9 cellular contexts compared by ENCODE assay signal in genomic region chr12:48979602-48980388, GRCh38. TPM values are rescaled to one million over a fixed set of nuclear protein-coding genes. Genes with fewer than 3 reads are reported as not detected.
DNase-seq lines count a peak whose midpoint lies in the region; ATAC-seq and TF ChIP-seq lines count a peak whose summit lies in the region.
"Had no signal": no experiment of that assay in that cellular context is flagged by ENCODE, and none has a peak within 500 bp of the region (broad histone marks: within the 10 kb centered on the region; RNA-seq: fewer than 3 reads in every experiment).

No MANE protein-coding gene starts in this region.

- peaks cover 57% of the 10 kb centered on the region for H3K27me3 Mint-ChIP-seq in glutamatergic neuron (ENCODE audit: unreplicated experiment)

- no peak for TF ChIP-seq CTCF in psoas muscle (IDR thresholded peaks at IDR 0.05)
- no peak for TF ChIP-seq CTCF in glutamatergic neuron (IDR thresholded peaks at IDR 0.05; ENCODE audit: partially characterized antibody, unreplicated experiment)
- TF ChIP-seq CTCF in gastroesophageal sphincter (IDR thresholded peaks at IDR 0.05), result no peak

- no peak for TF ChIP-seq EP300 in gastroesophageal sphincter (IDR thresholded peaks at IDR 0.05)

- H3K4me1 Mint-ChIP-seq in glutamatergic neuron (ENCODE audit: low read depth, unreplicated experiment), result peaks cover 3% of the 10 kb centered on the region

- H3K27me3 ChIP-seq in psoas muscle (ENCODE audit: insufficient read depth in 3 of 3, low read length in 2 of 3), result peaks cover 0 to 83% (median 43%) of the 10 kb centered on the region in 3 donors
- peaks cover 96% of the 10 kb centered on the region for H3K27me3 ChIP-seq in gastroesophageal sphincter

- no peak overlapping the region for H3K4me3 Mint-ChIP-seq in glutamatergic neuron (ENCODE audit: unreplicated experiment)

- H3K4me3 ChIP-seq in GM08714 (ENCODE audit: low read length), result peak overlapping the region; percentile 15; the same call in 1 of the 2 replicates
- peak overlapping the region; percentile 54 for H3K4me3 ChIP-seq in psoas muscle
- peak overlapping the region in 1 of 2 donors; percentile 42 for H3K4me3 ChIP-seq in gastroesophageal sphincter

- H3K36me3 Mint-ChIP-seq in glutamatergic neuron (ENCODE audit: unreplicated experiment), result no peaks in the 10 kb centered on the region

- peak; percentile 6 to 44 (median 32) for ATAC-seq in psoas muscle
- ATAC-seq in gastroesophageal sphincter, result no peak

- H3K27ac ChIP-seq in psoas muscle (no peak overlapping the region), gastroesophageal sphincter (no peak overlapping the region)
- H3K27ac ChIP-seq: ovary had no signal

- H3K9me3 Mint-ChIP-seq in glutamatergic neuron (ENCODE audit: unreplicated experiment), result peaks cover 13% of the 10 kb centered on the region

- WGBS in psoas muscle, 3 donors, result 1% methylated on average over 53 to 55 of the region's 55 CpGs
- WGBS in gastroesophageal sphincter (ENCODE audit: low coverage in 1 of 2), 2 donors, result 0% methylated on average over 1 to 7 of the region's 55 CpGs

- H3K36me3 ChIP-seq in psoas muscle (ENCODE audit: insufficient read depth in 1 of 2, low read depth in 1 of 2), result no peaks in the 10 kb centered on the region
- no peaks in the 10 kb centered on the region for H3K36me3 ChIP-seq in gastroesophageal sphincter
- H3K36me3 ChIP-seq: ovary had no signal

- H3K4me1 ChIP-seq in psoas muscle (peaks cover 34% of the 10 kb centered on the region), gastroesophageal sphincter (peaks cover 0 to 44% (median 38%) of the 10 kb centered on the region in 3 donors)

- intact Hi-C loops in psoas muscle (cut with DNase I), result no loop called here

- no peaks in the 10 kb centered on the region for H3K9me3 ChIP-seq in psoas muscle
- no peaks in the 10 kb centered on the region for H3K9me3 ChIP-seq in gastroesophageal sphincter
- H3K9me3 ChIP-seq: ovary had no signal

- no peak overlapping the region for H3K27ac Mint-ChIP-seq in glutamatergic neuron (ENCODE audit: unreplicated experiment)

- DNase-seq in T-helper 9 cell (peak; percentile 35), epidermal melanocyte (ENCODE audit: insufficient read length, low spot score) (peak; percentile 32), psoas muscle (peak; percentile 50 to 68), glutamatergic neuron (no peak), NCI-H510A treated with DMSO at 0.1 percent for 48 hours (lab: John Stamatoyannopoulos, UW) (no peak), NK-92 (lab: John Stamatoyannopoulos, UW; ENCODE audit: unreplicated experiment) (no peak)

- no peak for TF ChIP-seq POLR2A in gastroesophageal sphincter (IDR thresholded peaks at IDR 0.05)

RNA-seq across cellular contexts. Expression of gene WNT1, which starts 1.7 kb away (rescaled TPM):
- total RNA-seq in psoas muscle, result not detected
- polyA plus RNA-seq in psoas muscle, result not detected
- not detected for total RNA-seq in glutamatergic neuron (ENCODE audit: unreplicated experiment)
- not detected for total RNA-seq in gastroesophageal sphincter
- total RNA-seq: ovary had no signal
- polyA plus RNA-seq: ovary had no signal

RNA-seq across cellular contexts. Expression of gene WNT10B, which starts 8.3 kb away (rescaled TPM):
- total RNA-seq in psoas muscle, result under 1 TPM in 2 of 4 donors, not detected in 2; 0.26 to 0.53 TPM
- under 1 TPM in 2 of 3 donors, not detected in 1; 0.13 to 0.14 TPM for polyA plus RNA-seq in psoas muscle
- not detected for total RNA-seq in glutamatergic neuron (ENCODE audit: unreplicated experiment)
- total RNA-seq in gastroesophageal sphincter, result 1 to 10 TPM in 2 of 4 donors, under 1 TPM in 1, not detected in 1; 0.54 to 3.3 (median 1.2) TPM

RNA-seq across cellular contexts. Expression of gene DDN, which starts 19.4 kb away (rescaled TPM):
- 100 to 1,000 TPM in 2 of 4 donors, 10 to 100 TPM in 2; 11.2 to 485 (median 123) TPM for total RNA-seq in psoas muscle
- polyA plus RNA-seq in psoas muscle, result 100 to 1,000 TPM in 1 of 3 donors, 10 to 100 TPM in 2; 43.0 to 126 (median 72.6) TPM
- 6.4 TPM for total RNA-seq in glutamatergic neuron (ENCODE audit: unreplicated experiment)
- total RNA-seq in gastroesophageal sphincter, result not detected

RNA-seq across cellular contexts. Expression of gene ARF3, which starts 22.5 kb away (rescaled TPM):
- total RNA-seq in psoas muscle (10 to 100 TPM; 17.4 to 27.0 (median 22.3) TPM), glutamatergic neuron (ENCODE audit: unreplicated experiment) (162 TPM), gastroesophageal sphincter (10 to 100 TPM; 52.6 to 91.6 (median 83.1) TPM)
- 10 to 100 TPM in 2 of 3 donors, 1 to 10 TPM in 1; 7.4 to 18.1 (median 13.2) TPM for polyA plus RNA-seq in psoas muscle

RNA-seq across cellular contexts. Expression of gene PRKAG1, which starts 38.8 kb away (rescaled TPM):
- total RNA-seq in psoas muscle, result 10 to 100 TPM; 49.5 to 91.6 (median 70.6) TPM
- polyA plus RNA-seq in psoas muscle, result 100 to 1,000 TPM in 1 of 3 donors, 10 to 100 TPM in 2; 67.5 to 105 (median 86.5) TPM
- total RNA-seq in glutamatergic neuron (ENCODE audit: unreplicated experiment), result 58.2 TPM
- total RNA-seq in gastroesophageal sphincter, result 10 to 100 TPM; 55.9 to 79.9 (median 64.2) TPM

Comparison
In these comparisons a context has a peak if more than half of its experiments do, and no peak if none do; other contexts are left out.
1. DNase-seq: peak in T-helper 9 cell (single experiment), epidermal melanocyte (single experiment) and psoas muscle (2 of 2); none in glutamatergic neuron (single experiment), NCI-H510A treated with DMSO at 0.1 percent for 48 hours (single experiment) and NK-92 (single experiment).